In genomic region chr3:77825045-77825827, GRCh38 we compare ENCODE assay signal across 12 cellular contexts.
DNase-seq lines count a peak whose midpoint lies in the region; ATAC-seq and TF ChIP-seq lines count a peak whose summit lies in the region.
"Had no signal": no experiment of that assay in that cellular context is flagged by ENCODE, and none has a peak within 500 bp of the region (broad histone marks: within the 10 kb centered on the region; RNA-seq: fewer than 3 reads in every experiment).

No MANE protein-coding gene starts in this region.

- intact Hi-C loops in mammary epithelial cell (cut with micrococcal nuclease) (loop anchor here (2.0 to 5.0 kb wide), 2 partner anchors 82 to 317 kb away; no protein-coding TSS in a partner anchor), left colon (cut with DNase I, micrococcal nuclease) (no loop called here)

- dilution Hi-C loops in mammary epithelial cell (cut with HindIII; ENCODE audit: low sequenced_read_pairs), result no loop called here

- no peaks in the 10 kb centered on the region for H4K20me1 ChIP-seq in mammary epithelial cell (ENCODE audit: insufficient read depth, low read length)

- no peaks in the 10 kb centered on the region for H3K79me2 ChIP-seq in mammary epithelial cell (ENCODE audit: insufficient read depth, low read length)

- H3K36me3 ChIP-seq in mammary epithelial cell (ENCODE audit: insufficient read depth, low read length) (no peaks in the 10 kb centered on the region), H7 (replicated peaks; ENCODE audit: control insufficient read depth, insufficient read depth, low read length) (no peaks in the 10 kb centered on the region)
- H3K36me3 ChIP-seq: uterus had no signal

- POLR2A ChIA-PET in AG04449 (lab: Yijun Ruan, JAX), result no interaction called here

- TF ChIP-seq CTCF in AG04449 (IDR thresholded peaks at IDR 0.05; ENCODE audit: insufficient read depth, low read length, missing control alignments), result no peak
- TF ChIP-seq CTCF in mammary epithelial cell (conservative IDR thresholded peaks at IDR 0.05 in 1 of 2, IDR thresholded peaks at IDR 0.05 in 1 of 2; ENCODE audit: extremely low read depth in 1 of 2, insufficient read depth in 1 of 2, low read depth in 1 of 2, low read length in 2 of 2), result peak in 1 of 2 donors; percentile 24

- H3K4me2 ChIP-seq in mammary epithelial cell (ENCODE audit: insufficient read depth, low read depth, low read length), result peak overlapping the region; percentile 19

- peak overlapping the region; percentile 86 for H2AFZ ChIP-seq in mammary epithelial cell (ENCODE audit: low read depth, low read length)

- no peaks in the 10 kb centered on the region for H3K9me3 ChIP-seq in mammary epithelial cell (replicated peaks; ENCODE audit: insufficient read depth, low read length)
- H3K9me3 ChIP-seq: uterus had no signal

- in situ Hi-C loops in mammary epithelial cell (cut with MboI; ENCODE audit: low sequenced_read_pairs in 2 of 2), result no loop called here

- H3K4me1 ChIP-seq in mammary epithelial cell (ENCODE audit: insufficient read depth, low read length), result peaks cover 16% of the 10 kb centered on the region
- H3K4me1 ChIP-seq: uterus had no signal

- H3K4me3 ChIP-seq in AG04449 (ENCODE audit: low read depth, low read length) (no peak overlapping the region), mammary epithelial cell (replicated peaks in 1 of 3; ENCODE audit: insufficient read depth in 1 of 3, low read depth in 2 of 3, low read length in 3 of 3) (no peak overlapping the region), H7 (ENCODE audit: insufficient read depth, low read depth, low read length) (no peak overlapping the region)
- H3K4me3 ChIP-seq: uterus had no signal

- no peak overlapping the region for H3K9ac ChIP-seq in mammary epithelial cell (ENCODE audit: insufficient read depth, low read length)

- ATAC-seq in left colon (peak; percentile 73), HG03095 (IDR thresholded peaks at IDR 0.05; ENCODE audit: unreplicated experiment) (no peak)
- ATAC-seq: activated CD8-positive, alpha-beta T cell treated with anti-CD3 and anti-CD28 coated beads, Interleukin-2, amount 10 ng/mL, durations not matched to agents 7 days and 5 days; Panc1 had no signal

- CTCF ChIA-PET in AG04449 (lab: Yijun Ruan, JAX), result no interaction called here
- CTCF ChIA-PET in mammary epithelial cell (lab: Charles Lee; ENCODE audit: low non-redundant PET), result no interaction called here

- H3K27me3 ChIP-seq in mammary epithelial cell (ENCODE audit: insufficient read depth, low read length) (no peaks in the 10 kb centered on the region), H7 (ENCODE audit: control insufficient read depth, insufficient read depth, low read length) (no peaks in the 10 kb centered on the region)
- H3K27me3 ChIP-seq: uterus had no signal

- BruUV-seq in mammary epithelial cell (replicated peaks; lab: Mats Ljungman, UMichigan), result no TSS peak

- DNase-seq in AG04449 (ENCODE audit: low read depth, low spot score) (peak; percentile 36), HT1080 (ENCODE audit: low read depth) (peak; percentile 97), mammary epithelial cell (peak; percentile 99), left colon (peak; percentile 25 to 26), H7 (no peak)
- no peak for DNase-seq in stimulated activated naive CD4-positive, alpha-beta T cell (lab: John Stamatoyannopoulos, UW)
- no peak for DNase-seq in stimulated activated CD4-positive, alpha-beta T cell treated with anti-CD3 and anti-CD28 coated beads, Interleukin-1b, Interleukin-23, amount 100 ng/mL, for 48 hours
- DNase-seq: activated CD8-positive, alpha-beta T cell treated with anti-CD3 and anti-CD28 coated beads, Interleukin-2, amount 10 ng/mL, durations not matched to agents 7 days and 5 days; C1 segment of cervical spinal cord; uterus had no signal

- WGBS in mammary epithelial cell (ENCODE audit: low coverage, missing lambda C conversion rate), result 0% methylated on average over 1 of the region's 2 CpGs

- H3K27ac ChIP-seq in mammary epithelial cell (ENCODE audit: insufficient read depth, low read depth, low read length), result peak overlapping the region; percentile 77
- H3K27ac ChIP-seq: uterus had no signal

Comparison
In these comparisons a context has a peak if more than half of its experiments do, and no peak if none do; other contexts are left out.
1. DNase-seq: peak in AG04449 (single experiment), HT1080 (single experiment), mammary epithelial cell (single experiment) and left colon (2 of 2); none in stimulated activated naive CD4-positive, alpha-beta T cell (0 of 6), stimulated activated CD4-positive, alpha-beta T cell treated with anti-CD3 and anti-CD28 coated beads, Interleukin-1b, Interleukin-23, amount 100 ng/mL, for 48 hours (single experiment) and H7 (single experiment).